In genomic region chr21:33572350-33572749, GRCh38 we compare ENCODE assay signal across 1 cellular context.
TF ChIP-seq lines count a peak whose summit lies in the region.

No MANE protein-coding gene starts in this region.

TF ChIP-seq in IMR-90, 13 proteins besides CTCF, POLR2A, EP300 and RAD21:
- TF ChIP-seq RCOR1 (IDR thresholded peaks at IDR 0.05; ENCODE audit: insufficient replicate concordance, low read length) (no peak), SMC3 (IDR thresholded peaks at IDR 0.05; ENCODE audit: low read depth, low read length) (no peak), FOS (IDR thresholded peaks at IDR 0.05; ENCODE audit: low read depth, low read length) (no peak), CHD1 (IDR thresholded peaks at IDR 0.05; ENCODE audit: low read depth, low read length) (no peak), MAZ (IDR thresholded peaks at IDR 0.05; ENCODE audit: borderline replicate concordance, low read depth, low read length) (no peak), ELK1 (IDR thresholded peaks at IDR 0.05; ENCODE audit: borderline replicate concordance, low read depth, low read length) (no peak), MAFK (IDR thresholded peaks at IDR 0.05; ENCODE audit: low read depth, low read length) (no peak), CEBPB (IDR thresholded peaks at IDR 0.05; ENCODE audit: low read depth, low read length) (no peak), NFE2L2 (IDR thresholded peaks at IDR 0.05; ENCODE audit: low read depth, low read length) (no peak), RFX5 (IDR thresholded peaks at IDR 0.05; ENCODE audit: low read depth, low read length) (no peak), MXI1 (IDR thresholded peaks at IDR 0.05; ENCODE audit: borderline replicate concordance, low read depth, low read length) (no peak), BHLHE40 (IDR thresholded peaks at IDR 0.05; ENCODE audit: low read depth, low read length) (no peak), USF2 (IDR thresholded peaks at IDR 0.05; ENCODE audit: low read depth, low read length) (no peak)
